In the genomic region with DNA sequence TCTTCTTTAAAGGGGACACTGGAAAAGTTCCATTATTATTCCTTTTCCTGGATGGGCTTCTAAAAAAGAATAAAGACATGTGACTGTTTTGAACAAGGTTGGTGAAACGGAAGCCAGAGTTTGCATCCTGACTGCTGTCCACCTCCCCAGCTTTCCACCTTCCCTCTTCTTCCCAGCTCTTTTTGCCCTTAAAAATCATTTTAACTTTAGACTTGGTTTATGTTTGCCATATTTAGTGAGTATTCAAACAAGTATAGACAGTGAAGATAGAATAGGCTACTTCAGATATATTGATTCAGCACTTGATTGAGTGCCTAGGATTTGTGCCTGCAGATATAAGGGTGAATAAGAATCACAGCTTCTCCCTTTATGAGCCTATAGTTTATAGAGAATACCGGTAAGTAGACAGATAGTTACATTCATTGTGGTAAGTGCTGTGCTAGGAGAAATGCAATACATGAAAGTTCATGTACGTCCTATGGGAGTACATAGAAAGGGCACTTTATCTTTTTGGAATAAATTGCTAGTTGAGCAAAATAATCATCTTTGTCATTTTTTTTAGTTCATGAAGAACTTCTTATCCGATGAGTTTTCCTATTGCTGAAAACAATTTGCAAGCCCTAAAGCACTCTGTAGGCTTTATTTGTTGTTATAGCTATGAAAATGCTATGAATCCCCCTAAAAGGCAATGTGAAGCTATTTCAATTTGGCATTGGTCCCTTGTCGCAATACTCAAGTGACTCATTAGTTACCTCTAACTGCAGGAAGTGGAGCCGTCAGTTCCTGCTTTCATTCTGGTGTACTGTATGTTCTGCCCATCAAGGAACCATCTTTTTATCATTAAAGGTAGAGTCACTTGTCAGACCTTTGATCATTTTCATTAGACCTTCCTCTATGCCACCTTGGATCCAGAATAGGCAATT, we compare ENCODE assay signal across 11 cellular contexts. TPM values are rescaled to one million over a fixed set of nuclear protein-coding genes. Genes with fewer than 3 reads are reported as not detected.
DNase-seq lines count a peak whose midpoint lies in the region; ATAC-seq, FAIRE-seq and TF ChIP-seq lines count a peak whose summit lies in the region.
"Had no signal": no experiment of that assay in that cellular context is flagged by ENCODE, and none has a peak within 500 bp of the region (broad histone marks: within the 10 kb centered on the region; RNA-seq: fewer than 3 reads in every experiment).

No MANE protein-coding gene starts in this region.

- in situ Hi-C loops in GM12878 (cut with MboI): no loop called here

- no peak for TF ChIP-seq RAD21 in GM12878 (IDR thresholded peaks at IDR 0.05; ENCODE audit: insufficient read depth, low read depth, low read length)

- no peak overlapping the region for H3K9ac ChIP-seq in GM12878 (ENCODE audit: control insufficient read depth, insufficient read depth, low read length)

- WGBS in GM12878 (ENCODE audit: insufficient coverage, insufficient replicate concordance, low lambda C conversion rate, missing lambda C conversion rate): 18% methylated on average over 6 of the region's 6 CpGs
- 54 to 68% (median 61%) methylated on average over 6 of the region's 6 CpGs for WGBS in small intestine, 3 donors

- intact Hi-C loops in activated naive CD4-positive, alpha-beta T cell treated with anti-CD3 and anti-CD28 coated beads for 36 hours (cut with micrococcal nuclease): loop anchor here (1.0 to 2.0 kb wide), 3 partner anchors 9 to 62 kb away; no protein-coding TSS in a partner anchor
- intact Hi-C loops in GM12878 (cut with micrococcal nuclease; ENCODE audit: unreplicated experiment): no loop called here

- peak; percentile 51 for DNase-seq in activated naive CD4-positive, alpha-beta T cell treated with anti-CD3 and anti-CD28 coated beads for 36 hours
- no peak for DNase-seq in activated naive CD4-positive, alpha-beta T cell (lab: John Stamatoyannopoulos, UW)
- DNase-seq in NB4 (ENCODE audit: low read depth): peak; percentile 95
- no peak for DNase-seq in GM12878 (ENCODE audit: low read depth, low spot score)
- DNase-seq in small intestine: peak; percentile 69
- DNase-seq in nucleus accumbens (lab: John Stamatoyannopoulos, UW): no peak
- DNase-seq in effector CD4-positive, alpha-beta T cell: no peak
- DNase-seq: C1 segment of cervical spinal cord had no signal

- TF ChIP-seq POLR2A in NB4 (IDR thresholded peaks at IDR 0.05; ENCODE audit: extremely low read depth, insufficient read length): no peak
- TF ChIP-seq POLR2A in GM12878 (IDR thresholded peaks at IDR 0.05; ENCODE audit: low read depth, low read length): no peak

- peak overlapping the region; percentile 37 for H2AFZ ChIP-seq in GM12878 (ENCODE audit: control insufficient read depth, low read depth, low read length)

- H3K4me2 ChIP-seq in GM12878 (ENCODE audit: control insufficient read depth, insufficient read depth): no peak overlapping the region

- peak overlapping the region; percentile 53 for H3K27ac Mint-ChIP-seq in activated naive CD4-positive, alpha-beta T cell treated with anti-CD3 and anti-CD28 coated beads for 36 hours

- peaks cover 7% of the 10 kb centered on the region; the same call in 1 of the 2 replicates for H3K4me1 ChIP-seq in GM12878 (ENCODE audit: control insufficient read depth, insufficient read depth, low read length)
- H3K4me1 ChIP-seq in small intestine (ENCODE audit: control insufficient read depth in 2 of 2, insufficient read depth in 1 of 2, low read depth in 1 of 2, low read length in 1 of 2): peaks cover 0 to 3% of the 10 kb centered on the region in 2 donors

- H3K4me1 Mint-ChIP-seq in activated naive CD4-positive, alpha-beta T cell treated with anti-CD3 and anti-CD28 coated beads for 36 hours (ENCODE audit: low read depth): peaks cover 46% of the 10 kb centered on the region

- H3K36me3 ChIP-seq in GM12878 (ENCODE audit: control insufficient read depth in 2 of 2, insufficient read depth in 2 of 2, low read length in 1 of 2) (no peaks in the 10 kb centered on the region), small intestine (ENCODE audit: control insufficient read depth in 2 of 2, insufficient read depth in 2 of 2, low read length in 2 of 2) (peaks cover 0 to 2% of the 10 kb centered on the region in 2 donors)

- CTCF ChIA-PET in activated naive CD4-positive, alpha-beta T cell treated with anti-CD3 and anti-CD28 coated beads for 36 hours (lab: Charles Lee): interaction anchor here (0.6 to 8.7 kb wide), 23 partner anchors 8 to 270 kb away, joined by 3 to 126 read pairs (median 5); a partner anchor contains a TSS
- CTCF ChIA-PET in GM12878 (lab: Yijun Ruan, JAX): interaction anchor here (0.7 to 16.9 kb wide), 42 partner anchors 9 to 950 kb away, joined by 3 to 561 read pairs (median 4); a partner anchor contains a TSS

- H3K79me2 ChIP-seq in GM12878 (ENCODE audit: control insufficient read depth, insufficient read depth, low read length): no peaks in the 10 kb centered on the region

- TF ChIP-seq CTCF in NB4 (IDR thresholded peaks at IDR 0.05; ENCODE audit: low read depth, low read length): no peak
- no peak for TF ChIP-seq CTCF in GM12878 (IDR thresholded peaks at IDR 0.05 in 2 of 3, conservative IDR thresholded peaks at IDR 0.05 in 1 of 3; ENCODE audit: control insufficient read depth in 2 of 3, extremely low read depth in 1 of 3, insufficient read depth in 1 of 3, low read depth in 3 of 3, low read length in 3 of 3)

- RAD21 ChIA-PET in GM12878 (lab: Charles Lee; ENCODE audit: unreplicated experiment): interaction anchor here (1.0 to 16.7 kb wide), 19 partner anchors 10 to 448 kb away, joined by 3 to 333 read pairs (median 5); a partner anchor contains a TSS

- peaks cover 5% of the 10 kb centered on the region for H3K36me3 Mint-ChIP-seq in activated naive CD4-positive, alpha-beta T cell treated with anti-CD3 and anti-CD28 coated beads for 36 hours (ENCODE audit: low read depth)

- H3K9me3 ChIP-seq in GM12878 (replicated peaks; ENCODE audit: control insufficient read depth, insufficient read depth, low read length) (no peaks in the 10 kb centered on the region), small intestine (ENCODE audit: control insufficient read depth, low read depth) (no peaks in the 10 kb centered on the region)
- H3K9me3 ChIP-seq: heart right ventricle had no signal

- no peak for TF ChIP-seq EP300 in GM12878 (IDR thresholded peaks at IDR 0.05; ENCODE audit: borderline replicate concordance in 1 of 2, control insufficient read depth in 1 of 2, low read depth in 2 of 2, low read length in 2 of 2)

- SMC1A ChIA-PET in GM12878 (lab: Charles Lee; ENCODE audit: uncharacterized antibody, unreplicated experiment): interaction anchor here (0.8 to 18.3 kb wide), 25 partner anchors 9 to 634 kb away, joined by 3 to 451 read pairs (median 4); a partner anchor contains a TSS

- H4K20me1 ChIP-seq in GM12878 (ENCODE audit: control insufficient read depth, insufficient read depth): no peaks in the 10 kb centered on the region

- H3K27ac ChIP-seq in GM12878 (ENCODE audit: control insufficient read depth, insufficient read depth): no peak overlapping the region
- no peak overlapping the region for H3K27ac ChIP-seq in small intestine (ENCODE audit: low read depth in 1 of 2, low read length in 1 of 2)
- H3K27ac ChIP-seq: heart right ventricle had no signal

- H3K4me3 ChIP-seq in NB4 (ENCODE audit: low read depth, low read length) (no peak overlapping the region), GM12878 (no peak overlapping the region), small intestine (ENCODE audit: low read depth in 1 of 2, low read length in 2 of 2) (no peak overlapping the region)
- H3K4me3 ChIP-seq: heart right ventricle had no signal

- H3K9me3 Mint-ChIP-seq in activated naive CD4-positive, alpha-beta T cell treated with anti-CD3 and anti-CD28 coated beads for 36 hours: no peaks in the 10 kb centered on the region
- H3K9me3 Mint-ChIP-seq: activated T-cell treated with anti-CD3 and anti-CD28 coated beads, Interleukin-2, amount 50 U/mL, for 4 hours had no signal

- H3K27me3 ChIP-seq in GM12878 (replicated peaks in 1 of 2; ENCODE audit: control insufficient read depth in 2 of 2, insufficient read depth in 2 of 2, low read length in 1 of 2) (no peaks in the 10 kb centered on the region), small intestine (ENCODE audit: control insufficient read depth in 2 of 2, insufficient read depth in 2 of 2, low read length in 2 of 2) (no peaks in the 10 kb centered on the region)
- H3K27me3 ChIP-seq: heart right ventricle had no signal

- ATAC-seq in GM12878: peak; percentile 68
- ATAC-seq in HG03520 (IDR thresholded peaks at IDR 0.05; ENCODE audit: unreplicated experiment): no peak

- POLR2A ChIA-PET in GM12878 (lab: Charles Lee): interaction anchor here (0.6 to 3.8 kb wide), 9 partner anchors 9 to 224 kb away, joined by 3 to 22 read pairs (median 3); a partner anchor contains a TSS

- FAIRE-seq in GM12878 (lab: Jason Lieb, UNC): peak; percentile 27
- FAIRE-seq in small intestine (lab: Jason Lieb, UNC): no peak

- H3K4me3 Mint-ChIP-seq in activated naive CD4-positive, alpha-beta T cell treated with anti-CD3 and anti-CD28 coated beads for 36 hours: no peak overlapping the region
- H3K4me3 Mint-ChIP-seq: activated T-cell treated with anti-CD3 and anti-CD28 coated beads, Interleukin-2, amount 50 U/mL, for 4 hours had no signal

- no TSS peak for BruUV-seq in GM12878 (replicated peaks; lab: Mats Ljungman, UMichigan)

- no peaks in the 10 kb centered on the region for H3K27me3 Mint-ChIP-seq in activated naive CD4-positive, alpha-beta T cell treated with anti-CD3 and anti-CD28 coated beads for 36 hours (ENCODE audit: low read depth)

TF ChIP-seq in GM12878, 131 proteins besides CTCF, POLR2A, EP300 and RAD21 (continues in another document):
- no peak for TF ChIP-seq STAT3 (IDR thresholded peaks at IDR 0.05; ENCODE audit: low read depth, low read length)

RNA-seq across cellular contexts. Expression of a gene that starts 57.2 kb away (rescaled TPM):
- 10 to 100 TPM; 71.4 to 76.0 TPM for total RNA-seq in activated naive CD4-positive, alpha-beta T cell treated with anti-CD3 and anti-CD28 coated beads for 36 hours
- total RNA-seq in GM12878 (2013; cell fraction: nucleolus; rRNA removed): 2.0 and 2.9 TPM in 2 replicates
- 1.7 and 1.9 TPM in 2 replicates for total RNA-seq in GM12878 (2014; rRNA removed)
- total RNA-seq in GM12878 (2014; rRNA removed; fragmentation: Illumina TruSeq; extraction: Trizol): 1.1 and 1.5 TPM in 2 replicates
- 1.7 and 1.8 TPM in 2 replicates for total RNA-seq in GM12878 (2021)
- 0.67 TPM for polyA plus RNA-seq in GM12878 (2011; ENCODE audit: low read depth)
- 5.4 and 5.8 TPM in 2 replicates for polyA plus RNA-seq in GM12878 (2011; rRNA removed)
- polyA plus RNA-seq in GM12878 (2011; cell fraction: cytosol; rRNA removed): 3.4 and 4.1 TPM in 2 replicates
- 19.7 and 21.9 TPM in 2 replicates for polyA plus RNA-seq in GM12878 (2011; cell fraction: nucleus; rRNA removed)
- 0.93 and 0.96 TPM in 2 replicates for polyA plus RNA-seq in GM12878 (2012)
- 1.2 and 1.8 TPM in 2 replicates for polyA plus RNA-seq in GM12878 (2014; fragmentation: Illumina TruSeq; extraction: Trizol)
- under 1 TPM; 0.48 to 0.58 TPM for polyA plus RNA-seq in GM12878 (2014; fragmentation: Nextera tagmentation; extraction: Ambion mirVana)
- 1.5 and 2.5 TPM in 2 replicates for polyA plus RNA-seq in GM12878 (2014; rRNA removed)
- polyA plus RNA-seq in GM12878 (2016; fragmentation: Nextera tagmentation; extraction: Ambion mirVana): 1 to 10 TPM; 3.0 to 3.2 TPM
- 5.4 and 5.6 TPM in 2 replicates for polyA minus RNA-seq in GM12878 (2011; rRNA and poly(A)+ RNA removed)
- polyA minus RNA-seq in GM12878 (2011; cell fraction: cytosol; rRNA and poly(A)+ RNA removed): 1.7 and 2.2 TPM in 2 replicates
- 5.4 and 7.4 TPM in 2 replicates for polyA minus RNA-seq in GM12878 (2011; cell fraction: nucleus; rRNA and poly(A)+ RNA removed)
- 1 to 10 TPM in 1 of 3 donors, under 1 TPM in 1, not detected in 1; 0.22 to 1.3 TPM for polyA plus RNA-seq in small intestine

Comparison
In these comparisons a context has a peak if more than half of its experiments do, and no peak if none do; other contexts are left out.
1. DNase-seq: peak in activated naive CD4-positive, alpha-beta T cell treated with anti-CD3 and anti-CD28 coated beads for 36 hours (single experiment), NB4 (single experiment) and small intestine (single experiment); none in activated naive CD4-positive, alpha-beta T cell (0 of 4), GM12878 (single experiment), nucleus accumbens (0 of 56) and effector CD4-positive, alpha-beta T cell (single experiment).
2. RNA of a gene that starts 57.2 kb away (total RNA-seq): 71.4 to 76.0 TPM in activated naive CD4-positive, alpha-beta T cell treated with anti-CD3 and anti-CD28 coated beads for 36 hours; 1.1 to 2.9 TPM in GM12878; every median in the first group is over 10 times any median in the second.